Comparison of ENCODE assay signal across 16 cellular contexts in the genomic region with DNA sequence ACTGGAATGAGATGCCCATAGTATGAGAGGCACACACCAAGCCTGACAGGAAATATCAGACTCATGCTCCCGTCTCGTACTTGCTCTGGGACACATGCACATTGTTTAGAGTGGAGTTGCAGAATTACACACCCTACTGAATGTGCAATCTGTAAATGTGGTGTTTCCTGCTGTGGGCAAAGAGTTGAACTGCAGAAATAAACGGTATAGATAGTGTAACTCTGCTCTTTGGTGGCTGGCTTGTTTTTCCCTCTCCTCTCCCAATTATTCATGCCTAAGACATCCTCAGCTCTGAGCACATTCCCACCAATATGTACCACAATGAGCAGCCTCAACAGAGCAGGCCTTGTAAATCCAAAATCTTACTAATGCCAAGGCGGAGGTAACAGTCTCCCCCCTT.
A peak's percentile ranks its signal among the peaks of the same experiment; 100 is the strongest.
DNase-seq lines count a peak whose midpoint lies in the region; ATAC-seq and TF ChIP-seq lines count a peak whose summit lies in the region.
"Had no signal": no experiment of that assay in that cellular context is flagged by ENCODE, and none has a peak within 500 bp of the region (broad histone marks: within the 10 kb centered on the region; RNA-seq: fewer than 3 reads in every experiment).

No MANE protein-coding gene starts in this region.

- H3K27me3 ChIP-seq in SJSA1 (replicated peaks) (no peaks in the 10 kb centered on the region), endodermal cell (ENCODE audit: control insufficient read depth, insufficient read depth, low read length, poor library complexity, severe bottlenecking) (no peaks in the 10 kb centered on the region)
- H3K27me3 ChIP-seq: BLaER1 had no signal

- H3K27me3 Mint-ChIP-seq in endodermal cell (ENCODE audit: insufficient read depth), result peaks cover 3% of the 10 kb centered on the region

- H3K9me3 ChIP-seq in SJSA1 (replicated peaks) (no peaks in the 10 kb centered on the region), endodermal cell (ENCODE audit: control insufficient read depth, low read length) (no peaks in the 10 kb centered on the region)
- H3K9me3 ChIP-seq: BLaER1, mucosa of descending colon had no signal

- H3K4me1 ChIP-seq in SJSA1 (replicated peaks) (peaks cover 39% of the 10 kb centered on the region), endodermal cell (ENCODE audit: control insufficient read depth, insufficient read depth, low read length) (peaks cover 16% of the 10 kb centered on the region)
- H3K4me1 ChIP-seq: BLaER1 had no signal

- no peak for DNase-seq in SJSA1 (ENCODE audit: low read depth in 1 of 2, low spot score in 2 of 2)
- DNase-seq in endodermal cell, result peak; percentile 25
- DNase-seq in midbrain (lab: John Stamatoyannopoulos, UW), result peak; percentile 14
- DNase-seq in middle frontal gyrus (ENCODE audit: extremely low spot score, low spot score), result no peak
- no peak for DNase-seq in activated naive CD4-positive, alpha-beta T cell (lab: John Stamatoyannopoulos, UW)
- DNase-seq: activated gamma-delta T cell; DMS153; islet precursor cell; mucosa of descending colon; NCI-H1105 treated with DMSO at 0.1 percent for 48 hours; stimulated activated CD4-positive, alpha-beta T cell treated with anti-CD3 and anti-CD28 coated beads, Interleukin-15, amount 100 ng/mL, for 24 hours; T-helper 2 cell had no signal

- no peaks in the 10 kb centered on the region for H3K9me3 Mint-ChIP-seq in endodermal cell

- H3K4me1 Mint-ChIP-seq in endodermal cell, result peaks cover 42% of the 10 kb centered on the region

- 89 to 96% methylated on average over 4 of the region's 4 CpGs for WGBS in endodermal cell (ENCODE audit: insufficient coverage in 1 of 2, insufficient read length in 1 of 2), 2 experiments

- H3K36me3 ChIP-seq in SJSA1 (peaks cover 24% of the 10 kb centered on the region), endodermal cell (ENCODE audit: control insufficient read depth, insufficient read depth, low read length) (peaks cover 77% of the 10 kb centered on the region)
- H3K36me3 ChIP-seq: BLaER1 had no signal

- TF ChIP-seq CTCF in endodermal cell (conservative IDR thresholded peaks at IDR 0.05), result no peak

- H3K27ac ChIP-seq in SJSA1 (peak overlapping the region; percentile 23; the same call in 1 of the 2 replicates), endodermal cell (ENCODE audit: low read depth, low read length) (peak overlapping the region; percentile 98), temporal lobe (ENCODE audit: low read depth, low read length) (peak overlapping the region; percentile 14)
- H3K27ac ChIP-seq: BLaER1 had no signal

- H3K36me3 Mint-ChIP-seq in endodermal cell (ENCODE audit: low read depth), result peaks cover 26% of the 10 kb centered on the region

- H3K4me3 Mint-ChIP-seq in endodermal cell, result no peak overlapping the region

- H3K9ac ChIP-seq in endodermal cell (ENCODE audit: extremely low read depth, low read length, poor library complexity, severe bottlenecking), result no peak overlapping the region
- H3K9ac ChIP-seq: BLaER1 had no signal

- no peak overlapping the region for H3K27ac Mint-ChIP-seq in endodermal cell

- no peak for ATAC-seq in GM19035 (IDR thresholded peaks at IDR 0.05; ENCODE audit: unreplicated experiment)
- ATAC-seq: activated CD4-positive, CD25-positive, alpha-beta regulatory T cell treated with anti-CD3 and anti-CD28 coated beads, Interleukin-2, amount 50 U/mL, for 24 hours; mucosa of descending colon had no signal

- no peak overlapping the region for H3K4me3 ChIP-seq in SJSA1
- no peak overlapping the region for H3K4me3 ChIP-seq in endodermal cell (ENCODE audit: low read length)
- H3K4me3 ChIP-seq: BLaER1, mucosa of descending colon had no signal

Comparison
In these comparisons a context has a peak if more than half of its experiments do, and no peak if none do; other contexts are left out.
1. DNase-seq: peak in endodermal cell (single experiment) and midbrain (single experiment); none in SJSA1 (0 of 2), middle frontal gyrus (single experiment) and activated naive CD4-positive, alpha-beta T cell (0 of 4).
2. H3K27ac ChIP-seq: peak in every context shown above with its lines; median percentile 98 in endodermal cell; 23 in SJSA1; 14 in temporal lobe.